19 cellular contexts compared by ENCODE assay signal in the genomic region with DNA sequence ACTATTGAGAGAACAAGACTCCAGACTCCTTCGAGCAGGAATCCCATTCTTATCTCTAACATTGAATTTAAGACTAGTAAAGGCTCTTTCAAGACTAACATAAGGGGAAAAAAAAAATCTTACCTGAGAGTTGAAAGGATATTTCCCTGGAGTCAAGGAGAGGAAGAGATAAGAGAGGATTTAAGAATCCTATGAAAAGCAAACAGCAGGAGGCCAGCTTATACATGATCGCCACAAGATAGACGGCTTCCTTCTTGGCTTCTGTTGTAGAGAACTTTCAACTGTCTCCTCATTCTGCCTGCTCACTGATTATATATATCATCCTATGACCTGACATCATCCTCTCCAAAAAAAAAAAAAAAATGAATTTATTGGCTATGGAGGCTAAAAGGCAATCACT. TPM values are rescaled to one million over a fixed set of nuclear protein-coding genes. Genes with fewer than 3 reads are reported as not detected.
DNase-seq lines count a peak whose midpoint lies in the region; ATAC-seq, FAIRE-seq and TF ChIP-seq lines count a peak whose summit lies in the region.
"Had no signal": no experiment of that assay in that cellular context is flagged by ENCODE, and none has a peak within 500 bp of the region (broad histone marks: within the 10 kb centered on the region; RNA-seq: fewer than 3 reads in every experiment).

Gene UTS2, minus strand, starts transcription at position 288 of the 400 bp plus-strand sequence. Its CDS starts 62 bp downstream, at position 226.

- WGBS in K562 (ENCODE audit: insufficient coverage, low coverage, missing lambda C conversion rate) = 4% methylated on average over 3 of the region's 3 CpGs

- H3K9ac ChIP-seq in NT2/D1 (ENCODE audit: insufficient read length, low read depth) = no peak within 1 kb of the TSS
- no peak within 1 kb of the TSS for H3K9ac ChIP-seq in K562 (ENCODE audit: insufficient read depth in 1 of 2, low read depth in 2 of 2, low read length in 2 of 2)
- no peak within 1 kb of the TSS for H3K9ac ChIP-seq in neural progenitor cell

- H3K27ac ChIP-seq in K562 (ENCODE audit: extremely low read depth, low read depth, low read length) = no peak within 1 kb of the TSS
- no peak within 1 kb of the TSS for H3K27ac ChIP-seq in neural progenitor cell

- no peak for TF ChIP-seq EP300 in K562 (IDR thresholded peaks at IDR 0.05; ENCODE audit: low read length)

- POLR2A ChIA-PET in K562 (lab: Yijun Ruan, JAX) = interaction anchor here (1.3 kb wide), 1 partner anchor 12 kb away, joined by 3 read pairs; no protein-coding TSS in a partner anchor

- intact Hi-C loops in K562 (cut with micrococcal nuclease) = no loop called here

- TF ChIP-seq CTCF in LNCaP clone FGC (IDR thresholded peaks at IDR 0.05; ENCODE audit: control insufficient read depth, extremely low read depth, insufficient read depth) (no peak), K562 (IDR thresholded peaks at IDR 0.05 in 2 of 3, conservative IDR thresholded peaks at IDR 0.05 in 1 of 3; ENCODE audit: insufficient read depth in 2 of 3, low read depth in 1 of 3, low read length in 3 of 3) (no peak), neural progenitor cell (IDR thresholded peaks at IDR 0.05) (no peak)

- FAIRE-seq in K562 (lab: Jason Lieb, UNC) = peak; percentile 15

- H3F3A ChIP-seq in neural progenitor cell (ENCODE audit: low read depth) = no peaks in the 10 kb centered on the region

- no peaks in the 10 kb centered on the region for H3K9me1 ChIP-seq in K562 (ENCODE audit: control insufficient read depth, insufficient read depth, low read length)

- H3K4me2 ChIP-seq in K562 (ENCODE audit: insufficient read depth, low read length) = no peak within 1 kb of the TSS
- H3K4me2 ChIP-seq in neural progenitor cell = no peak within 1 kb of the TSS

- BruUV-seq in K562 (replicated peaks; lab: Mats Ljungman, UMichigan) = no TSS peak

- no peak within 1 kb of the TSS for H3K4me3 Mint-ChIP-seq in neural progenitor cell

- no peak within 1 kb of the TSS for H3K27ac Mint-ChIP-seq in neural progenitor cell

- H3K9me3 Mint-ChIP-seq in neural progenitor cell = no peaks in the 10 kb centered on the region

- DNase-seq in LNCaP clone FGC (ENCODE audit: low read depth) (peak; percentile 18), NT2/D1 (ENCODE audit: low read depth, low spot score) (peak; percentile 8), K562 (ENCODE audit: extremely low read depth in 1 of 4, low spot score in 3 of 4) (peak in 1 of 4 experiments; percentile 25), neural progenitor cell (ENCODE audit: low spot score) (peak; percentile 55), NCI-H187 (lab: John Stamatoyannopoulos, UW) (no peak), activated gamma-delta T cell (lab: John Stamatoyannopoulos, UW) (no peak), NCI-H1417 (lab: John Stamatoyannopoulos, UW) (no peak)
- DNase-seq: ACHN, C1 segment of cervical spinal cord, DND-41, HCEC 1CT, NCI-H1105, NCI-H187 treated with DMSO at 0.1 percent for 48 hours, NCI-H2171 treated with DMSO at 0.1 percent for 48 hours, NCI-H510A, NCI-H748 treated with DMSO at 0.1 percent for 48 hours had no signal

- TF ChIP-seq POLR2A in K562 (conservative IDR thresholded peaks at IDR 0.05) = no peak

- 0 out of 3 replicates have a peak, but pooled peaks have one; percentile 17 for ATAC-seq in K562
- no peak for ATAC-seq in GM18861 (IDR thresholded peaks at IDR 0.05; ENCODE audit: unreplicated experiment)

- H3K27me3 Mint-ChIP-seq in neural progenitor cell (ENCODE audit: insufficient read depth, low read depth) = peaks cover 7% of the 10 kb centered on the region

- H3K4me1 ChIP-seq in NT2/D1 (ENCODE audit: insufficient read depth, insufficient read length) = no peaks in the 10 kb centered on the region
- peaks cover 2 to 13% of the 10 kb centered on the region in 2 experiments; a peak in 4 of 5 replicates for H3K4me1 ChIP-seq in K562 (replicated peaks in 1 of 2; ENCODE audit: control insufficient read depth in 2 of 2, insufficient read depth in 2 of 2, low read length in 2 of 2)
- H3K4me1 ChIP-seq in neural progenitor cell = peaks cover 3% of the 10 kb centered on the region

- peaks cover 10% of the 10 kb centered on the region for H3K4me1 Mint-ChIP-seq in neural progenitor cell

- in situ Hi-C loops in K562 (cut with MboI) = no loop called here

- H3K9me3 ChIP-seq in NT2/D1 (ENCODE audit: insufficient read depth, low read length) = no peaks in the 10 kb centered on the region
- H3K9me3 ChIP-seq in K562 (replicated peaks; ENCODE audit: control insufficient read depth, insufficient read depth, low read depth, low read length) = no peaks in the 10 kb centered on the region
- H3K9me3 ChIP-seq in neural progenitor cell (ENCODE audit: low read depth) = no peaks in the 10 kb centered on the region

- H4K20me1 ChIP-seq in K562 (replicated peaks; ENCODE audit: control insufficient read depth, insufficient read depth, low read length) (no peaks in the 10 kb centered on the region), neural progenitor cell (ENCODE audit: low read depth) (no peaks in the 10 kb centered on the region)

- CTCF ChIA-PET in K562 (lab: Yijun Ruan, JAX; ENCODE audit: low intra/inter-chr PET ratio) = interaction anchor here (0.6 kb wide), 1 partner anchor 101 kb away, joined by 5 read pairs; no protein-coding TSS in a partner anchor

- no peaks in the 10 kb centered on the region for H3K27me3 ChIP-seq in NT2/D1 (ENCODE audit: insufficient read depth, insufficient read length)
- no peaks in the 10 kb centered on the region for H3K27me3 ChIP-seq in K562 (ENCODE audit: control insufficient read depth in 2 of 2, insufficient read depth in 2 of 2, low read length in 2 of 2)
- H3K27me3 ChIP-seq in neural progenitor cell = no peaks in the 10 kb centered on the region

- no peak within 1 kb of the TSS for H2AFZ ChIP-seq in K562 (ENCODE audit: low read depth, low read length)
- no peak within 1 kb of the TSS for H2AFZ ChIP-seq in neural progenitor cell (replicated peaks)

- TF ChIP-seq RAD21 in K562 (CRISPR knock-in tag; conservative IDR thresholded peaks at IDR 0.05 in 1 of 2, IDR thresholded peaks at IDR 0.05 in 1 of 2) = no peak

- no peaks in the 10 kb centered on the region for H3K36me3 Mint-ChIP-seq in neural progenitor cell

- H3K36me3 ChIP-seq in NT2/D1 (ENCODE audit: insufficient read depth, insufficient read length, low read length) = no peaks in the 10 kb centered on the region
- no peaks in the 10 kb centered on the region for H3K36me3 ChIP-seq in K562 (ENCODE audit: control insufficient read depth, insufficient read depth, low read length)
- H3K36me3 ChIP-seq in neural progenitor cell = no peaks in the 10 kb centered on the region

- H3K79me2 ChIP-seq in K562 (ENCODE audit: control insufficient read depth, insufficient read depth, low read length) = no peaks in the 10 kb centered on the region
- no peaks in the 10 kb centered on the region for H3K79me2 ChIP-seq in neural progenitor cell (ENCODE audit: low read depth)

- H3K4me3 ChIP-seq in LNCaP clone FGC (ENCODE audit: low read depth, low read length) (no peak within 1 kb of the TSS), NT2/D1 (ENCODE audit: insufficient read length, low read depth) (no peak within 1 kb of the TSS), K562 (no peak within 1 kb of the TSS), neural progenitor cell (no peak within 1 kb of the TSS)

TF ChIP-seq in K562, 482 proteins besides CTCF, POLR2A, EP300 and RAD21 (continues in another document):
- peak in 1 of 2 experiments; percentile 46; a peak in 2 of 4 replicates for TF ChIP-seq KDM1A (IDR thresholded peaks at IDR 0.05)
- TF ChIP-seq ZBTB9 (CRISPR knock-in tag; IDR thresholded peaks at IDR 0.05) = no peak
- no peak for TF ChIP-seq ETV1 (tag; conservative IDR thresholded peaks at IDR 0.05; ENCODE audit: low read depth)
- 0 out of 2 replicates have a peak, but pooled peaks have one; percentile 34 for TF ChIP-seq CBFA2T2 (conservative IDR thresholded peaks at IDR 0.05)
- no peak for TF ChIP-seq ZNF695 (CRISPR knock-in tag; IDR thresholded peaks at IDR 0.05)
- TF ChIP-seq CBFA2T3 (IDR thresholded peaks at IDR 0.05) = peak; percentile 62
- no peak for TF ChIP-seq GTF2F1 (IDR thresholded peaks at IDR 0.05; ENCODE audit: low read depth, low read length)

RNA-seq across cellular contexts. Expression of gene UTS2, which starts in this region (rescaled TPM):
- not detected in 2 replicates for total RNA-seq in K562 (2011; cell fraction: chromatin; rRNA removed; ENCODE audit: low replicate concordance)
- not detected in 2 replicates for total RNA-seq in K562 (2011; cell fraction: nucleolus; rRNA removed)
- total RNA-seq in K562 (2011; cell fraction: nucleoplasm; rRNA removed) = not detected in 2 replicates
- not detected in 2 replicates for total RNA-seq in K562 (2014; rRNA removed)
- total RNA-seq in K562 (2014; rRNA removed; fragmentation: Illumina TruSeq; extraction: Trizol) = not detected in 2 replicates
- total RNA-seq in K562 (2015; rRNA removed; fragmentation: Illumina TruSeq; extraction: Trizol) = not detected in 2 replicates
- total RNA-seq in K562 (2021) = not detected in 2 replicates
- 0.16 and 0.29 TPM in 2 replicates for polyA plus RNA-seq in K562 (2011; rRNA removed)
- polyA plus RNA-seq in K562 (2011; cell fraction: cytosol; rRNA removed) = not detected in 2 replicates
- not detected in 2 replicates for polyA plus RNA-seq in K562 (2011; cell fraction: nucleus; rRNA removed)
- polyA plus RNA-seq in K562 (2012) = not detected in 2 replicates
- not detected in 2 replicates for polyA plus RNA-seq in K562 (2014; fragmentation: Illumina TruSeq; extraction: Trizol)
- polyA plus RNA-seq in K562 (2014; fragmentation: Nextera tagmentation; extraction: Ambion mirVana) = under 1 TPM in 1 of 2 experiments, not detected in 1; 0.22 TPM
- polyA plus RNA-seq in K562 (2014; rRNA removed) = 0.07 TPM in 1 of 2 replicates, not detected in the other
- not detected in 2 replicates for polyA minus RNA-seq in K562 (2011; rRNA and poly(A)+ RNA removed)
- polyA minus RNA-seq in K562 (2011; cell fraction: cytosol; rRNA and poly(A)+ RNA removed) = not detected in 2 replicates
- not detected in 2 replicates for polyA minus RNA-seq in K562 (2011; cell fraction: nucleus; rRNA and poly(A)+ RNA removed)
- not detected in 2 replicates for total RNA-seq in neural progenitor cell (ENCODE audit: low replicate concordance)
- total RNA-seq: G401; T-helper 1 cell treated with Interleukin-12 subunit alpha and Interleukin-12 subunit beta and Interleukin-4 antibody, amounts not matched to agents 30 ng/mL and 1 ng/mL, for 36 hours had no signal

Comparison
In these comparisons a context has a peak if more than half of its experiments do, and no peak if none do; other contexts are left out.
1. Peak in ATAC-seq in K562; RNA of the gene not detected or under 1 TPM.
2. Peak in DNase-seq in neural progenitor cell; RNA of the gene not detected or under 1 TPM.
3. DNase-seq: peak in LNCaP clone FGC (single experiment) and NT2/D1 (single experiment); none in NCI-H187 (0 of 2), activated gamma-delta T cell (single experiment) and NCI-H1417 (0 of 3).